ENCODE assay signal across 1 cellular context in the genomic region with DNA sequence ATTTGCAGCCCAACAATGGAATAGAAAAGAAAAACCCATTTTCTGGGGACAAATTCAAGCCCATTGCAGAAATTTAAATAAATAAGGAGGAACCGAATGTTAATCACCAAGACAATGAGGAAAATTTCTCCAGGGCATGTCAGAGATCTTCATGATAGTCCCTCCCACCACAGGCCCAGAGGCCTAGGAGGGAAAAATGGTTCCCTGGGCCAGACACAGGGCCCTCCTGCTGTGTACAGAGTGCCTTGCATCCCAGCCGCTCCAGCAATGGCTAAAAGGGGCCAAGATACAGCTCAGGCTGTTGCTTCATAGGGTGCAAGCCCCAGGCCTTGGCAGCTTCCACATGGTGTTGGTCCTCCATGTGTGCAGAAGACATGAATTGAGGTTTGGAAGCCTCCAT.
TF ChIP-seq lines count a peak whose summit lies in the region.

No MANE protein-coding gene starts in this region.

TF ChIP-seq in K562, 482 proteins besides CTCF, POLR2A, EP300 and RAD21 (continued from another document):
- peak; percentile 54; the same call in 1 of the 2 replicates for TF ChIP-seq CEBPZ (IDR thresholded peaks at IDR 0.05; ENCODE audit: borderline replicate concordance, low read depth, low read length)
- TF ChIP-seq RFX5 (IDR thresholded peaks at IDR 0.05; ENCODE audit: low read depth, low read length) = no peak
- no peak for TF ChIP-seq CSDE1 (IDR thresholded peaks at IDR 0.05)
